20 cellular contexts compared by ENCODE assay signal in the genomic region with DNA sequence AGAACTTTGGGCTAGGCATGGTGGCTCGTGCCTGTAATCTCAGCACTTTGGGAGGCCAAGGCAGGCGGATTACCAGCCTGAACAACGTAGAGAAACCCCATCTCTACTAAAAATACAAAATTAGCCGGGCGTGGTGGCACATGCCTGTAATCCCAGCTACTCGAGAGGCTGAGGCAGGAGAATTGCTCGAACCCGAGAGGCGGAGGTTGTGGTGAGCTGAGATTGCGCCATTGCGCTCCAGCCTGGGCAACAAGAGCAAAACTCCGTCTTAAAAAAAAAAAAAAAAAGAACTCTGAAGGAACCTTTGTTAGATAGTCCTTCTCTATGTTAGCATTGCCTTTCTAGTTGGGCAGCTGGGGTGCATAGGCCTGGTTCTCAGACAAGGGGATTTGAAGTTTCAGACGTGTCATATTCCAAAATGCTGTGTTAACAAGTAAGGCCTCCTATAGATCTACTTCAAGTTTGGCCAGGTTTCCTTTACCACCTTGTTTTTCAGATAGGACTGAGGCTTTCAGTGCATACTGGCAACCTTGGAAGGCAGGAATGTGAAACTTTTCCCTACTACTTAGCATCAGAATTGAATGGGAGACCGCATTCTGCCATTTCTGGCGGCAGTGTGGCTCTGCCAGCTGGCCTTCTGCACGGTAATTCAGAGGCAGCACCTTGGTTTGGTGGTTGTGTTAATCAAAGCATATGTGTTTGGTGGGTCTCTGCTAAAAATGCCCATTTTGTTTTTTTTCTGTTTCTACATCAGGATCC. TPM values are rescaled to one million over a fixed set of nuclear protein-coding genes. Genes with fewer than 3 reads are reported as not detected.
A peak's percentile ranks its signal among the peaks of the same experiment; 100 is the strongest.
DNase-seq lines count a peak whose midpoint lies in the region; ATAC-seq and TF ChIP-seq lines count a peak whose summit lies in the region.
"Had no signal": no experiment of that assay in that cellular context is flagged by ENCODE, and none has a peak within 500 bp of the region (broad histone marks: within the 10 kb centered on the region; RNA-seq: fewer than 3 reads in every experiment).

No MANE protein-coding gene starts in this region.

- no peak for TF ChIP-seq CTCF in upper lobe of left lung (IDR thresholded peaks at IDR 0.05)

- peak overlapping the region; percentile 61; the same call in 1 of the 2 replicates for H3K9ac ChIP-seq in iPS-20b (ENCODE audit: low read depth, low read length)

- H3K36me3 ChIP-seq in iPS-20b (ENCODE audit: insufficient read depth, low read depth, low read length) = peaks cover 75% of the 10 kb centered on the region
- H3K36me3 ChIP-seq in upper lobe of left lung = peaks cover 18 to 54% (median 45%) of the 10 kb centered on the region in 4 donors

- no peak overlapping the region for H3K4me3 ChIP-seq in iPS-20b (ENCODE audit: low read length)
- no peak overlapping the region for H3K4me3 ChIP-seq in upper lobe of left lung
- H3K4me3 ChIP-seq: SK-N-MC had no signal

- no peak for TF ChIP-seq EP300 in upper lobe of left lung (IDR thresholded peaks at IDR 0.05)

- H3K27ac Mint-ChIP-seq in stimulated activated naive CD8-positive, alpha-beta T cell treated with anti-CD3 and anti-CD28 coated beads, Interleukin-15, amount 100 ng/mL, for 72 hours = peak overlapping the region; percentile 27 to 61
- H3K27ac Mint-ChIP-seq: CD4-positive, alpha-beta T cell had no signal

- H3K9me3 Mint-ChIP-seq in stimulated activated naive CD8-positive, alpha-beta T cell treated with anti-CD3 and anti-CD28 coated beads, Interleukin-15, amount 100 ng/mL, for 72 hours = no peaks in the 10 kb centered on the region
- H3K9me3 Mint-ChIP-seq: CD4-positive, alpha-beta T cell had no signal

- no peaks in the 10 kb centered on the region for H3K27me3 Mint-ChIP-seq in stimulated activated naive CD8-positive, alpha-beta T cell treated with anti-CD3 and anti-CD28 coated beads, Interleukin-15, amount 100 ng/mL, for 72 hours
- H3K27me3 Mint-ChIP-seq: CD4-positive, alpha-beta T cell had no signal

- H3K9me3 ChIP-seq in iPS-20b (ENCODE audit: insufficient read depth, low read depth, low read length) (no peaks in the 10 kb centered on the region), upper lobe of left lung (no peaks in the 10 kb centered on the region)
- H3K9me3 ChIP-seq: BE2C, Caco-2 had no signal

- no peak for DNase-seq in stimulated activated naive CD8-positive, alpha-beta T cell treated with anti-CD3 and anti-CD28 coated beads, Interleukin-15, amount 100 ng/mL, for 72 hours
- DNase-seq in stimulated activated naive CD8-positive, alpha-beta T cell treated with anti-CD3 and anti-CD28 coated beads, Interleukin-15, Interleukin-2, amounts not matched to agents 100 U/mL and 50 U/mL, for 24 hours = no peak
- DNase-seq in astrocyte of the hippocampus (ENCODE audit: low read depth, low spot score) (peak; percentile 73), upper lobe of left lung (no peak)
- DNase-seq: BE2C; Caco-2; CD4-positive, alpha-beta T cell; DMS153; GF-D8; NCI-H1417; NCI-H187; NCI-H2107; NCI-H510A; NCI-H774; SHP77 had no signal

- TF ChIP-seq POLR2A in upper lobe of left lung (IDR thresholded peaks at IDR 0.05) = no peak

- H3K27me3 ChIP-seq in iPS-20b (ENCODE audit: insufficient read depth, low read length) (no peaks in the 10 kb centered on the region), upper lobe of left lung (no peaks in the 10 kb centered on the region)
- H3K27me3 ChIP-seq: BE2C had no signal

- H3K4me1 ChIP-seq in iPS-20b (ENCODE audit: insufficient read depth, low read length) (peaks cover 20% of the 10 kb centered on the region), upper lobe of left lung (peaks cover 6 to 23% (median 9%) of the 10 kb centered on the region in 4 donors)
- H3K4me1 ChIP-seq: BE2C, Caco-2 had no signal

- peaks cover 40% of the 10 kb centered on the region for H3K4me1 Mint-ChIP-seq in stimulated activated naive CD8-positive, alpha-beta T cell treated with anti-CD3 and anti-CD28 coated beads, Interleukin-15, amount 100 ng/mL, for 72 hours

- ATAC-seq in stimulated activated naive CD8-positive, alpha-beta T cell treated with anti-CD3 and anti-CD28 coated beads, Interleukin-15, amount 100 ng/mL, for 72 hours = no peak
- no peak for ATAC-seq in stimulated activated naive CD8-positive, alpha-beta T cell treated with anti-CD3 and anti-CD28 coated beads, Interleukin-15, Interleukin-2, amounts not matched to agents 100 U/mL and 50 U/mL, for 24 hours
- ATAC-seq in HG02870 (IDR thresholded peaks at IDR 0.05; ENCODE audit: unreplicated experiment) (no peak), upper lobe of left lung (ENCODE audit: low FRiP score in 2 of 2) (no peak), HG03469 (IDR thresholded peaks at IDR 0.05; ENCODE audit: unreplicated experiment) (no peak), GM21447 (IDR thresholded peaks at IDR 0.05; ENCODE audit: unreplicated experiment) (no peak)

- H3K4me3 Mint-ChIP-seq in stimulated activated naive CD8-positive, alpha-beta T cell treated with anti-CD3 and anti-CD28 coated beads, Interleukin-15, amount 100 ng/mL, for 72 hours = no peak overlapping the region
- H3K4me3 Mint-ChIP-seq: CD4-positive, alpha-beta T cell had no signal

- H3K27ac ChIP-seq in iPS-20b (ENCODE audit: low read length) = no peak overlapping the region
- H3K27ac ChIP-seq in upper lobe of left lung = no peak overlapping the region

- WGBS in upper lobe of left lung, 2 donors = 86 to 90% methylated on average over 16 of the region's 16 CpGs

RNA-seq across cellular contexts. Expression of gene UQCRH, which starts 6.1 kb away (rescaled TPM):
- 100 to 1,000 TPM in 5 of 6 donors, 10 to 100 TPM in 1; 59.7 to 193 (median 126) TPM for total RNA-seq in upper lobe of left lung

RNA-seq across cellular contexts. Expression of gene LRRC41, which starts 6.2 kb away (rescaled TPM):
- total RNA-seq in upper lobe of left lung = 10 to 100 TPM; 49.7 to 97.4 (median 52.8) TPM

RNA-seq across cellular contexts. Expression of gene NSUN4, which starts 31.0 kb away (rescaled TPM):
- 10 to 100 TPM; 25.1 to 28.4 (median 26.7) TPM for total RNA-seq in upper lobe of left lung
